10 cellular contexts compared by ENCODE assay signal in the genomic region with DNA sequence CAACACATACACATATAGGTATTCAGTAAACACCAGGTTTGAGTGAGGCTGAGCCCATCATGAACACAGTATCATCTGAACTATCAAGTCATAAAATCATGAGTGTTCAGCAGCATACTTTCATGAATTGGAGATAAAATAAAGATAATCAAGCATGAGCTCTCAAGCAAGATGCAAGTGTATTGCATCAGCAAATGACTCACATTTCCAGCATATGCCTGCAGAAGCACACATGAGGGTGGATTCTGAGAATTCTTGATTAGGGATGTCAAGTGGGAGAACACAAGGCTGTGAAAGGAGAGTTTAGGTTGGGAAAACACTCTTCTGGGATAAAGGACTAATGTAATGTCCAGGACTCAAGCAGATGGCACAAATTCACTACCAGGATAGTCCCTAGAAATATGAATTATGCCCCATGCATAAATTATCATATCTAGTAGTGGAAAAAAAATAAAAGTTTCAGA.
DNase-seq lines count a peak whose midpoint lies in the region; ATAC-seq and TF ChIP-seq lines count a peak whose summit lies in the region.
"Had no signal": no experiment of that assay in that cellular context is flagged by ENCODE, and none has a peak within 500 bp of the region (broad histone marks: within the 10 kb centered on the region; RNA-seq: fewer than 3 reads in every experiment).

No MANE protein-coding gene starts in this region.

- no peaks in the 10 kb centered on the region for H3K79me1 ChIP-seq in IMR-90 (ENCODE audit: low read depth in 1 of 2, low read length in 2 of 2)

- H3K23ac ChIP-seq in IMR-90 (ENCODE audit: low read depth, low read length) = 0 out of 2 replicates have a peak overlapping the region, but pooled peaks have one; percentile 12

- H3K27me3 Mint-ChIP-seq in Calu3 (ENCODE audit: unreplicated experiment) = no peaks in the 10 kb centered on the region

- H3K9me3 Mint-ChIP-seq in Calu3 (ENCODE audit: low read depth, unreplicated experiment) = no peaks in the 10 kb centered on the region

- H3K4me1 Mint-ChIP-seq in Calu3 (ENCODE audit: low read depth, unreplicated experiment) = peaks cover 9% of the 10 kb centered on the region
- H3K4me1 Mint-ChIP-seq: naive B cell had no signal

- no peak for TF ChIP-seq POLR2A in IMR-90 (IDR thresholded peaks at IDR 0.05; ENCODE audit: low read depth, low read length)

- H3K36me3 ChIP-seq in IMR-90 (ENCODE audit: control insufficient read depth, insufficient read depth, low read length) = no peaks in the 10 kb centered on the region
- no peaks in the 10 kb centered on the region for H3K36me3 ChIP-seq in adipocyte (ENCODE audit: control insufficient read depth, insufficient read depth, low read length, severe bottlenecking)
- H3K36me3 ChIP-seq: Peyer's patch had no signal

- peaks cover 2% of the 10 kb centered on the region for H3K27me3 ChIP-seq in IMR-90 (ENCODE audit: control insufficient read depth, insufficient read depth, low read length)
- H3K27me3 ChIP-seq in adipocyte (replicated peaks; ENCODE audit: control insufficient read depth, insufficient read depth, low read length) = no peaks in the 10 kb centered on the region
- H3K27me3 ChIP-seq: Peyer's patch had no signal

- H3K27ac Mint-ChIP-seq in Calu3 (ENCODE audit: unreplicated experiment) = peak overlapping the region; percentile 64
- H3K27ac Mint-ChIP-seq: naive B cell had no signal

- no peaks in the 10 kb centered on the region for H3K9me1 ChIP-seq in IMR-90 (ENCODE audit: insufficient read depth, low read length)

- H2AK5ac ChIP-seq in IMR-90 (ENCODE audit: low read depth, low read length) = no peak overlapping the region

- no peaks in the 10 kb centered on the region for H3K4me1 ChIP-seq in IMR-90 (ENCODE audit: control insufficient read depth, insufficient read depth, low read length)
- H3K4me1 ChIP-seq in adipocyte (ENCODE audit: control insufficient read depth, insufficient read depth, low read length) = peaks cover 13% of the 10 kb centered on the region
- H3K4me1 ChIP-seq: Peyer's patch had no signal

- peak overlapping the region; percentile 20 to 54; a peak in 2 of 4 replicates for H4K8ac ChIP-seq in IMR-90 (ENCODE audit: low read depth in 2 of 2, low read length in 2 of 2)

- no peak overlapping the region for H3K4me2 ChIP-seq in IMR-90 (ENCODE audit: low read depth, low read length)

- no peak overlapping the region for H2AK9ac ChIP-seq in IMR-90 (replicated peaks; ENCODE audit: low read depth, low read length, poor library complexity)

- H3K9ac ChIP-seq in IMR-90 (ENCODE audit: low read depth, low read length) (no peak overlapping the region), adipocyte (ENCODE audit: low read length) (peak overlapping the region; percentile 10)

- dilution Hi-C loops in IMR-90 (cut with HindIII; ENCODE audit: low sequenced_read_pairs, unreplicated experiment) = no loop called here

- no peak overlapping the region for H4K5ac ChIP-seq in IMR-90 (ENCODE audit: low read depth, low read length)

- no TSS peak for BruUV-seq in Calu3 (replicated peaks; lab: Mats Ljungman, UMichigan)
- no TSS peak for BruUV-seq in IMR-90 (replicated peaks; lab: Mats Ljungman, UMichigan)

- no peak overlapping the region for H3K56ac ChIP-seq in IMR-90 (ENCODE audit: extremely low read depth, insufficient read depth, low read length)

- no peak for TF ChIP-seq CTCF in Calu3 (IDR thresholded peaks at IDR 0.05; ENCODE audit: unreplicated experiment)
- no peak for TF ChIP-seq CTCF in IMR-90 (conservative IDR thresholded peaks at IDR 0.05; ENCODE audit: low read depth, low read length)

- POLR2A ChIA-PET in IMR-90 (lab: Charles Lee; ENCODE audit: unreplicated experiment) = no interaction called here

- H3K9me3 ChIP-seq in IMR-90 (ENCODE audit: control insufficient read depth, insufficient read depth, low read length) = no peaks in the 10 kb centered on the region
- H3K9me3 ChIP-seq in adipocyte (ENCODE audit: control insufficient read depth, low read length) = peaks cover 12% of the 10 kb centered on the region
- H3K9me3 ChIP-seq: Peyer's patch had no signal

- H2BK20ac ChIP-seq in IMR-90 (ENCODE audit: low read depth, low read length) = peak overlapping the region; percentile 75

- intact Hi-C loops in Calu3 (cut with micrococcal nuclease; ENCODE audit: unreplicated experiment) = no loop called here
- intact Hi-C loops in IMR-90 (cut with micrococcal nuclease) = no loop called here

- H2BK5ac ChIP-seq in IMR-90 (ENCODE audit: low read depth, low read length, poor library complexity, severe bottlenecking) = no peak overlapping the region

- no peak overlapping the region for H3K18ac ChIP-seq in IMR-90 (ENCODE audit: low read depth, low read length)

- no peak overlapping the region for H3K4me3 ChIP-seq in IMR-90 (ENCODE audit: insufficient read depth, low read depth, low read length)
- H3K4me3 ChIP-seq in adipocyte (ENCODE audit: low read length) = no peak overlapping the region
- H3K4me3 ChIP-seq: Peyer's patch had no signal

- DNase-seq in Calu3 (no peak), IMR-90 (peak; percentile 88), adipocyte (ENCODE audit: low read depth) (peak; percentile 91), kidney glomerular epithelial cell (lab: John Stamatoyannopoulos, UW) (peak; percentile 44), substantia nigra (lab: John Stamatoyannopoulos, UW) (no peak), NCI-H446 treated with DMSO at 0.1 percent for 48 hours (lab: John Stamatoyannopoulos, UW) (no peak), DMS53 treated with DMSO at 0.1 percent for 48 hours (lab: John Stamatoyannopoulos, UW; ENCODE audit: unreplicated experiment) (no peak), globus pallidus (ENCODE audit: low spot score) (no peak)
- DNase-seq: naive B cell, Peyer's patch had no signal

- CTCF ChIA-PET in Calu3 (lab: Charles Lee) = no interaction called here
- CTCF ChIA-PET in IMR-90 (lab: Yijun Ruan, JAX) = no interaction called here

- peak overlapping the region; percentile 57; the same call in 1 of the 2 replicates for H4K91ac ChIP-seq in IMR-90 (ENCODE audit: insufficient read depth, low read depth, low read length)

- peak overlapping the region; percentile 93 for H2BK120ac ChIP-seq in IMR-90 (ENCODE audit: low read depth, low read length)

- no peak for TF ChIP-seq RAD21 in IMR-90 (IDR thresholded peaks at IDR 0.05; ENCODE audit: low read length)

- H3K27ac ChIP-seq in IMR-90 (ENCODE audit: insufficient read depth, low read length) = no peak overlapping the region
- H3K27ac ChIP-seq in substantia nigra (ENCODE audit: low read depth, low read length, poor library complexity, severe bottlenecking) = no peak overlapping the region
- H3K27ac ChIP-seq: Peyer's patch had no signal

- no peak overlapping the region for H2BK15ac ChIP-seq in IMR-90 (ENCODE audit: low read depth, low read length)

- no peak overlapping the region; the same call in 1 of the 2 replicates for H3K4ac ChIP-seq in IMR-90 (ENCODE audit: low read depth, low read length)

- no peak overlapping the region for H3K4me3 Mint-ChIP-seq in Calu3 (ENCODE audit: low read depth, unreplicated experiment)
- H3K4me3 Mint-ChIP-seq: naive B cell had no signal

- in situ Hi-C loops in IMR-90 (cut with MboI; ENCODE audit: low sequenced_read_pairs) = no loop called here

- H3K14ac ChIP-seq in IMR-90 (replicated peaks; ENCODE audit: low read depth, low read length) = no peak overlapping the region

- ATAC-seq in IMR-90 (ENCODE audit: low read depth) = peak; percentile 94

- H2AFZ ChIP-seq in IMR-90 (replicated peaks; ENCODE audit: low read length, poor library complexity) = no peak overlapping the region

- H4K20me1 ChIP-seq in IMR-90 (ENCODE audit: insufficient read depth, low read length) = no peaks in the 10 kb centered on the region

- no peaks in the 10 kb centered on the region for H3K36me3 Mint-ChIP-seq in Calu3 (ENCODE audit: insufficient read depth, unreplicated experiment)
- H3K36me3 Mint-ChIP-seq: naive B cell had no signal

TF ChIP-seq in IMR-90, 13 proteins besides CTCF, POLR2A, EP300 and RAD21:
- no peak for TF ChIP-seq NFE2L2 (IDR thresholded peaks at IDR 0.05; ENCODE audit: low read depth, low read length)
- TF ChIP-seq RFX5 (IDR thresholded peaks at IDR 0.05; ENCODE audit: low read depth, low read length) = no peak
- peak; percentile 96 for TF ChIP-seq CEBPB (IDR thresholded peaks at IDR 0.05; ENCODE audit: low read depth, low read length)
- 0 out of 2 replicates have a peak, but pooled peaks have one; percentile 37 for TF ChIP-seq MXI1 (IDR thresholded peaks at IDR 0.05; ENCODE audit: borderline replicate concordance, low read depth, low read length)
- no peak for TF ChIP-seq MAFK (IDR thresholded peaks at IDR 0.05; ENCODE audit: low read depth, low read length)
- peak; percentile 74 for TF ChIP-seq FOS (IDR thresholded peaks at IDR 0.05; ENCODE audit: low read depth, low read length)
- TF ChIP-seq CHD1 (IDR thresholded peaks at IDR 0.05; ENCODE audit: low read depth, low read length) = no peak
- TF ChIP-seq, protein P1, sequence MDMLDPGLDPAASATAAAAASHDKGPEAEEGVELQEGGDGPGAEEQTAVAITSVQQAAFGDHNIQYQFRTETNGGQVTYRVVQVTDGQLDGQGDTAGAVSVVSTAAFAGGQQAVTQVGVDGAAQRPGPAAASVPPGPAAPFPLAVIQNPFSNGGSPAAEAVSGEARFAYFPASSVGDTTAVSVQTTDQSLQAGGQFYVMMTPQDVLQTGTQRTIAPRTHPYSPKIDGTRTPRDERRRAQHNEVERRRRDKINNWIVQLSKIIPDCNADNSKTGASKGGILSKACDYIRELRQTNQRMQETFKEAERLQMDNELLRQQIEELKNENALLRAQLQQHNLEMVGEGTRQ (IDR thresholded peaks at IDR 0.05; ENCODE audit: low read depth, low read length) = no peak
- TF ChIP-seq BHLHE40 (IDR thresholded peaks at IDR 0.05; ENCODE audit: low read depth, low read length) = 0 out of 2 replicates have a peak, but pooled peaks have one; percentile 27
TF ChIP-seq in IMR-90: peak in this region for 4.

Comparison
In these comparisons a context has a peak if more than half of its experiments do, and no peak if none do; other contexts are left out.
1. DNase-seq: peak in IMR-90 (single experiment), adipocyte (single experiment) and kidney glomerular epithelial cell (single experiment); none in Calu3 (single experiment), substantia nigra (0 of 49), NCI-H446 treated with DMSO at 0.1 percent for 48 hours (single experiment), DMS53 treated with DMSO at 0.1 percent for 48 hours (single experiment) and globus pallidus (single experiment).